ENCODE assay signal across 12 cellular contexts in genomic region chrX:131366387-131366786, GRCh38.
A peak's percentile ranks its signal among the peaks of the same experiment; 100 is the strongest.
DNase-seq lines count a peak whose midpoint lies in the region; ATAC-seq and TF ChIP-seq lines count a peak whose summit lies in the region.
"Had no signal": no experiment of that assay in that cellular context is flagged by ENCODE, and none has a peak within 500 bp of the region (broad histone marks: within the 10 kb centered on the region; RNA-seq: fewer than 3 reads in every experiment).

No MANE protein-coding gene starts in this region.

- peaks cover 23% of the 10 kb centered on the region for H3K4me1 Mint-ChIP-seq in brain
- no peaks in the 10 kb centered on the region for H3K4me1 Mint-ChIP-seq in stimulated activated naive CD8-positive, alpha-beta T cell treated with anti-CD3 and anti-CD28 coated beads, Interleukin-15, amount 100 ng/mL, for 72 hours

- H3K27me3 Mint-ChIP-seq in brain, result no peaks in the 10 kb centered on the region
- H3K27me3 Mint-ChIP-seq in stimulated activated naive CD8-positive, alpha-beta T cell treated with anti-CD3 and anti-CD28 coated beads, Interleukin-15, amount 100 ng/mL, for 72 hours, result no peaks in the 10 kb centered on the region

- TF ChIP-seq CTCF in brain (conservative IDR thresholded peaks at IDR 0.05), result peak; percentile 18 to 49

- DNase-seq in DMS53 (lab: John Stamatoyannopoulos, UW) (peak; percentile 60), KBM-7 (peak; percentile 1), midbrain (lab: John Stamatoyannopoulos, UW) (peak; percentile 2), AG20443 (ENCODE audit: low spot score) (no peak), GF-D8 (lab: John Stamatoyannopoulos, UW) (no peak)
- DNase-seq in stimulated activated naive CD8-positive, alpha-beta T cell treated with anti-CD3 and anti-CD28 coated beads, Interleukin-15, amount 100 ng/mL, for 72 hours, result no peak
- DNase-seq: Calu3; caudate nucleus; NCI-H1048; stimulated activated CD8-positive, alpha-beta memory T cell treated with anti-CD3 and anti-CD28 coated beads, Interleukin-4, amount 100 ng/mL, for 48 hours had no signal

- no peak for ATAC-seq in GM21619 (IDR thresholded peaks at IDR 0.05; ENCODE audit: unreplicated experiment)
- no peak for ATAC-seq in stimulated activated naive CD8-positive, alpha-beta T cell treated with anti-CD3 and anti-CD28 coated beads, Interleukin-15, amount 100 ng/mL, for 72 hours

- H3K36me3 Mint-ChIP-seq in brain, result peaks cover 9% of the 10 kb centered on the region

- in situ Hi-C loops in KBM-7 (cut with MboI; ENCODE audit: low pct_unique_long_range_greater_than_20kb, low sequenced_read_pairs), result no loop called here

- no peaks in the 10 kb centered on the region for H3K9me3 Mint-ChIP-seq in brain
- no peaks in the 10 kb centered on the region for H3K9me3 Mint-ChIP-seq in stimulated activated naive CD8-positive, alpha-beta T cell treated with anti-CD3 and anti-CD28 coated beads, Interleukin-15, amount 100 ng/mL, for 72 hours

- H3K4me3 Mint-ChIP-seq in brain, result peak overlapping the region in 1 of 5 experiments; percentile 11
- H3K4me3 Mint-ChIP-seq in stimulated activated naive CD8-positive, alpha-beta T cell treated with anti-CD3 and anti-CD28 coated beads, Interleukin-15, amount 100 ng/mL, for 72 hours, result no peak overlapping the region

- H3K27ac Mint-ChIP-seq in brain, result peak overlapping the region in 3 of 5 experiments; percentile 9 to 51 (median 28)
- H3K27ac Mint-ChIP-seq in stimulated activated naive CD8-positive, alpha-beta T cell treated with anti-CD3 and anti-CD28 coated beads, Interleukin-15, amount 100 ng/mL, for 72 hours, result no peak overlapping the region

Comparison
In these comparisons a context has a peak if more than half of its experiments do, and no peak if none do; other contexts are left out.
1. DNase-seq: peak in DMS53 (single experiment), KBM-7 (single experiment) and midbrain (single experiment); none in AG20443 (single experiment), stimulated activated naive CD8-positive, alpha-beta T cell treated with anti-CD3 and anti-CD28 coated beads, Interleukin-15, amount 100 ng/mL, for 72 hours (0 of 2) and GF-D8 (single experiment).
2. H3K27ac Mint-ChIP-seq: peak in brain (3 of 5); none in stimulated activated naive CD8-positive, alpha-beta T cell treated with anti-CD3 and anti-CD28 coated beads, Interleukin-15, amount 100 ng/mL, for 72 hours (0 of 2).